14 cellular contexts compared by ENCODE assay signal in the genomic region with DNA sequence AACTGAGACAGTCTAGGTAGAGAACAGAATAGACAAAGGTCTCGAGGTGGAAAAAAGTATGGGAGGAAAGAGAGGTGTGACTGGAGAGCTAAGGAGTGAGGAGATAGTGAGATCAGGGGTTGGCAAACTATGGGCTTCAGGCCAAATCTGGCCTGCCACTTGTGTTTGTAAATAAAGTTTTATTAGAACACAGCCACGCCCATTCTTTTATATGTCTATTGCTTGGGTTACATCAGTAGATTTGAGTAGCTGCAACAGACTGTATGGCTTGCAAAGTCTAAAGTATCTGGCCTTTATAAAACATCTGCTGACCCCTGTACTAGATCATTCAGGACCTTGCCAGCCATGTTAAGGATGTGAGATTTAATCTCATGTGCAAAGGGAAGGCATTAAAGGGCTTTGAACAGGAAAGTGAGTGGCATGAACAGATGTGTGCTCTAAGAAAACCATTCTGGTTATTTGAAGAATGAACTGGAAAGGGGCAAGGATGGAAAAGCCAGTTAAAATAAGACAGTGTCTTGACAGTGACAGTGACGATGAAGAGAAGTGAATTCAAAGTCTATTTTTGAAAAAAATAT.
"Had no signal": no experiment of that assay in that cellular context is flagged by ENCODE, and none has a peak within 500 bp of the region (broad histone marks: within the 10 kb centered on the region; RNA-seq: fewer than 3 reads in every experiment).

No MANE protein-coding gene starts in this region.

- H3K36me3 ChIP-seq: neutrophil, right atrium auricular region, spleen had no signal

- H3K27me3 ChIP-seq: neutrophil, right atrium auricular region, spleen had no signal

- DNase-seq: activated CD4-positive, alpha-beta memory T cell treated with anti-CD3 and anti-CD28 coated beads, Interleukin-2, amount 10 ng/mL, durations not matched to agents 7 days and 5 days; activated CD8-positive, alpha-beta memory T cell treated with anti-CD3 and anti-CD28 coated beads, Interleukin-2, amount 50 U/mL, for 4 hours; activated gamma-delta T cell treated with Interleukin-2 at 50 U/mL for 16 hours; activated naive CD8-positive, alpha-beta T cell treated with anti-CD3 and anti-CD28 coated beads, Interleukin-2, amount 10 ng/mL, durations not matched to agents 7 days and 5 days; activated T-cell treated with anti-CD3 and anti-CD28 coated beads, Interleukin-2, amount 50 U/mL, for 72 hours; endodermal cell; erythroblast; spleen; stimulated activated CD4-positive, alpha-beta T cell treated with anti-CD3 and anti-CD28 coated beads, Interleukin-1b, Interleukin-23, amount 100 ng/mL, for 48 hours; stimulated activated naive B cell treated with anti-CD40 and anti-IgM and Interleukin-4, amounts not matched to agents 10 μg/mL and 1 μg/mL and 100 μg/mL, for 72 hours; T1000 had no signal

- ATAC-seq: activated T-cell treated with anti-CD3 and anti-CD28 coated beads, Interleukin-2, amount 50 U/mL, for 72 hours; stimulated activated naive B cell treated with anti-CD40 and anti-IgM and Interleukin-4, amounts not matched to agents 10 μg/mL and 1 μg/mL and 100 μg/mL, for 72 hours had no signal

- H3K4me3 Mint-ChIP-seq: activated CD4-positive, alpha-beta memory T cell treated with anti-CD3 and anti-CD28 coated beads, Interleukin-2, amount 10 ng/mL, durations not matched to agents 7 days and 5 days; activated naive CD8-positive, alpha-beta T cell treated with anti-CD3 and anti-CD28 coated beads, Interleukin-2, amount 10 ng/mL, durations not matched to agents 7 days and 5 days; activated T-cell treated with anti-CD3 and anti-CD28 coated beads, Interleukin-2, amount 50 U/mL, for 72 hours; endodermal cell; stimulated activated naive B cell treated with anti-CD40 and anti-IgM and Interleukin-4, amounts not matched to agents 10 μg/mL and 1 μg/mL and 100 μg/mL, for 72 hours; type B pancreatic cell had no signal

- H3K27ac Mint-ChIP-seq: activated CD4-positive, alpha-beta memory T cell treated with anti-CD3 and anti-CD28 coated beads, Interleukin-2, amount 10 ng/mL, durations not matched to agents 7 days and 5 days; activated naive CD8-positive, alpha-beta T cell treated with anti-CD3 and anti-CD28 coated beads, Interleukin-2, amount 10 ng/mL, durations not matched to agents 7 days and 5 days; activated T-cell treated with anti-CD3 and anti-CD28 coated beads, Interleukin-2, amount 50 U/mL, for 72 hours; endodermal cell; stimulated activated naive B cell treated with anti-CD40 and anti-IgM and Interleukin-4, amounts not matched to agents 10 μg/mL and 1 μg/mL and 100 μg/mL, for 72 hours; type B pancreatic cell had no signal

- H3K4me1 Mint-ChIP-seq: activated CD4-positive, alpha-beta memory T cell treated with anti-CD3 and anti-CD28 coated beads, Interleukin-2, amount 10 ng/mL, durations not matched to agents 7 days and 5 days; activated naive CD8-positive, alpha-beta T cell treated with anti-CD3 and anti-CD28 coated beads, Interleukin-2, amount 10 ng/mL, durations not matched to agents 7 days and 5 days had no signal

- H3K27me3 Mint-ChIP-seq: activated CD4-positive, alpha-beta memory T cell treated with anti-CD3 and anti-CD28 coated beads, Interleukin-2, amount 10 ng/mL, durations not matched to agents 7 days and 5 days; activated naive CD8-positive, alpha-beta T cell treated with anti-CD3 and anti-CD28 coated beads, Interleukin-2, amount 10 ng/mL, durations not matched to agents 7 days and 5 days; stimulated activated naive B cell treated with anti-CD40 and anti-IgM and Interleukin-4, amounts not matched to agents 10 μg/mL and 1 μg/mL and 100 μg/mL, for 72 hours; type B pancreatic cell had no signal

- H3K9me3 Mint-ChIP-seq: activated CD4-positive, alpha-beta memory T cell treated with anti-CD3 and anti-CD28 coated beads, Interleukin-2, amount 10 ng/mL, durations not matched to agents 7 days and 5 days; activated naive CD8-positive, alpha-beta T cell treated with anti-CD3 and anti-CD28 coated beads, Interleukin-2, amount 10 ng/mL, durations not matched to agents 7 days and 5 days; activated T-cell treated with anti-CD3 and anti-CD28 coated beads, Interleukin-2, amount 50 U/mL, for 72 hours; endodermal cell had no signal

- H3K4me3 ChIP-seq: right atrium auricular region, spleen had no signal

- H3K36me3 Mint-ChIP-seq: type B pancreatic cell had no signal

- H3K9me3 ChIP-seq: neutrophil, right atrium auricular region, spleen had no signal

- H3K27ac ChIP-seq: neutrophil had no signal
